Comparison of ENCODE assay signal across 8 cellular contexts in the genomic region with DNA sequence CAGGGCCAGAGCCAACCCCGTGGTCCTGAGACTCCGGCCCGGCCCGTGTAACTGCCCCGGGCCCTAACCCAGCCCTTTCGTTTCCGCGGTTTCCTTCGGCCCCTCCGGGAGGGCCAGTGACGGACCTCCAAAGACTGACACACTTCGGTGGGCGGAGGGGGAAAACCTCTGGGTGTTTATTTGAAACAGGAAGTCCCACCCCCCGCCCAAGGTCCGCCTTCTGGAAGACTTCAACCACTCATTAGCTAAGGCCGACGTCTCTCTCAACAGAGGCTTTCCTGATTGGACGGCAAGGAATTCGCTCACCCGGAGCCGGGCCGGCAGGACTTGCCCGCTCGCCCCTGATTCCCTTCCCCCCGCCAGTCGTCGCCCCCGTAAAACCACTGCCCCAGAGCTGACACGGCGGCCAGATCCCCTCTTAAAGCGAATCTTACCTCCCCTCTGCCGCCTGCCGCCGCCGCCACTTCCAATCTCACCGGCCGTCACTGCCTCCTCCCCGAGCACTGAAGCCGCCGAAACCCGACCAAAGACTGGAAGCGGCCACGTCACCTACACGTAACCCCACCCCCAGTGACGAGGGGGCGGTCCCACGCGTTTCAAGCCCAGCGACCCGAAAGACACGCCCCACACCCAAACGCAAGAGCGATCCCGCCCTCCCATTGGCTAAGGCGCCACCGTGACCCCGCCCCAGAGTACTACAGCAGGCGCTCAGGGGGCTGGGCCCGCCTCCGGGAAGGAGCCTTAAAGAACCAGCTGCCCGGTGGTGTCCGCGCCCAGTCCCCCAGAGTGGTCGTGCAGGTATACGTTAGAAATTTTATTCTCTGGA.
DNase-seq lines count a peak whose midpoint lies in the region; ATAC-seq lines count a peak whose summit lies in the region.

A gene with protein sequence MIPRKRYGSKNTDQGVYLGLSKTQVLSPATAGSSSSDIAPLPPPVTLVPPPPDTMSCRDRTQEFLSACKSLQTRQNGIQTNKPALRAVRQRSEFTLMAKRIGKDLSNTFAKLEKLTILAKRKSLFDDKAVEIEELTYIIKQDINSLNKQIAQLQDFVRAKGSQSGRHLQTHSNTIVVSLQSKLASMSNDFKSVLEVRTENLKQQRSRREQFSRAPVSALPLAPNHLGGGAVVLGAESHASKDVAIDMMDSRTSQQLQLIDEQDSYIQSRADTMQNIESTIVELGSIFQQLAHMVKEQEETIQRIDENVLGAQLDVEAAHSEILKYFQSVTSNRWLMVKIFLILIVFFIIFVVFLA (minus strand): TSS at position 532 of the 826 bp plus-strand sequence. CDS start 808 bp downstream, outside the sequence.

- peaks cover 55 to 77% (median 66%) of the 10 kb centered on the region in 11 experiments for H3K36me3 ChIP-seq in BLaER1 treated with 17β-estradiol and CSF1 and Interleukin-3, amounts not matched to agents 10 nM and 100 nM

- peak within 1 kb of the TSS; percentile 81 to 97 (median 88) for H3K27ac ChIP-seq in BLaER1 treated with 17β-estradiol and CSF1 and Interleukin-3, amounts not matched to agents 10 nM and 100 nM

- no peaks in the 10 kb centered on the region for H3K27me3 ChIP-seq in BLaER1 treated with 17β-estradiol and CSF1 and Interleukin-3, amounts not matched to agents 10 nM and 100 nM

- peak within 1 kb of the TSS; percentile 93 to 100 (median 97) for H3K4me2 ChIP-seq in BLaER1 treated with 17β-estradiol and CSF1 and Interleukin-3, amounts not matched to agents 10 nM and 100 nM

- DNase-seq in NCI-H748 (lab: John Stamatoyannopoulos, UW; ENCODE audit: unreplicated experiment): peak; percentile 97
- peak; percentile 100 for DNase-seq in activated CD4-positive, alpha-beta T cell treated with anti-CD3 and anti-CD28 coated beads, Interleukin-2, amount 50 U/mL, for 1 hour
- peak; percentile 78 for DNase-seq in cortex of kidney (lab: John Stamatoyannopoulos, UW)
- DNase-seq in left kidney (ENCODE audit: low read depth, low spot score): peak; percentile 100
- DNase-seq in stimulated activated CD4-positive, alpha-beta T cell treated with anti-CD3 and anti-CD28 coated beads, Interleukin-2, amount 100 ng/mL, for 24 hours: peak; percentile 100

- peaks cover 12 to 83% (median 37%) of the 10 kb centered on the region in 11 experiments; a peak in 17 of 22 replicates for H4K20me1 ChIP-seq in BLaER1 treated with 17β-estradiol and CSF1 and Interleukin-3, amounts not matched to agents 10 nM and 100 nM

- peak within 1 kb of the TSS; percentile 73 to 96 (median 86) for H3K4me3 ChIP-seq in BLaER1 treated with 17β-estradiol and CSF1 and Interleukin-3, amounts not matched to agents 10 nM and 100 nM

- no peaks in the 10 kb centered on the region for H3K9me3 ChIP-seq in BLaER1 treated with 17β-estradiol and CSF1 and Interleukin-3, amounts not matched to agents 10 nM and 100 nM (replicated peaks in 1 of 11)

- peak within 1 kb of the TSS; percentile 86 to 97 (median 95) for H3K9ac ChIP-seq in BLaER1 treated with 17β-estradiol and CSF1 and Interleukin-3, amounts not matched to agents 10 nM and 100 nM

- ATAC-seq in GM19351 (IDR thresholded peaks at IDR 0.05; ENCODE audit: unreplicated experiment) (peak; percentile 90), HG03521 (IDR thresholded peaks at IDR 0.05; ENCODE audit: unreplicated experiment) (peak; percentile 83)

- H3K4me1 ChIP-seq in BLaER1 treated with 17β-estradiol and CSF1 and Interleukin-3, amounts not matched to agents 10 nM and 100 nM: peaks cover 28 to 54% (median 34%) of the 10 kb centered on the region in 10 experiments

Comparison
In these comparisons a context has a peak if more than half of its experiments do, and no peak if none do; other contexts are left out.
1. Peak in every context shown above with its lines: DNase-seq, ATAC-seq, H3K4me3 ChIP-seq and H3K27ac ChIP-seq.